ENCODE assay signal across 1 cellular context in the genomic region with DNA sequence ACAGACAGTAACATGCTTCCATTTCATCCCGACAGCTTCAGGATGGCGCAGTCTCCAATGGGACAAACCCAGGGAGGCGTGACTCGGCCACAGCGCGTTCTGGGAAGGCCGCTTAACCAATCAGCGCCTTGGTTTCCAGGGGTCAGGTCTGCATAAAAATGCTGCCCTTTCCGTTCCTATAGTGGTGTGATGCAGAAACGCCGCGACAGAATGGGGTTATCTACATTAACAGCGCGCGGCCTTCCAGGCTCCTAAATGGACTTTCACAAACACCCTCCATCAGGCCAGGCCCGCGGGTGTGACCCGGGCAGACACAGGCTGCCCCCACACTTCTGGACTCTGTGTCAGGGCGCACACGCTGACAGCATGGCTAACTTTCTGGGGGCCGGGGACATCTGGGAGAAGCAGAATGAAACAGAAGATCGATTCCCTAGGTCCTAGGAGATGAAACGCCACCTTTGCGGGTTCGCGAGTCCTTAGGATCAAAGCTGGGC.
TF ChIP-seq lines count a peak whose summit lies in the region.

No MANE protein-coding gene starts in this region.

TF ChIP-seq in HepG2, 621 proteins besides CTCF, POLR2A, EP300 and RAD21 (continued from another document and continues in another):
- TF ChIP-seq, protein P1, sequence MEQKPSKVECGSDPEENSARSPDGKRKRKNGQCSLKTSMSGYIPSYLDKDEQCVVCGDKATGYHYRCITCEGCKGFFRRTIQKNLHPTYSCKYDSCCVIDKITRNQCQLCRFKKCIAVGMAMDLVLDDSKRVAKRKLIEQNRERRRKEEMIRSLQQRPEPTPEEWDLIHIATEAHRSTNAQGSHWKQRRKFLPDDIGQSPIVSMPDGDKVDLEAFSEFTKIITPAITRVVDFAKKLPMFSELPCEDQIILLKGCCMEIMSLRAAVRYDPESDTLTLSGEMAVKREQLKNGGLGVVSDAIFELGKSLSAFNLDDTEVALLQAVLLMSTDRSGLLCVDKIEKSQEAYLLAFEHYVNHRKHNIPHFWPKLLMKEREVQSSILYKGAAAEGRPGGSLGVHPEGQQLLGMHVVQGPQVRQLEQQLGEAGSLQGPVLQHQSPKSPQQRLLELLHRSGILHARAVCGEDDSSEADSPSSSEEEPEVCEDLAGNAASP (CRISPR knock-in tag; IDR thresholded peaks at IDR 0.05; ENCODE audit: borderline replicate concordance): no peak
- TF ChIP-seq ZSCAN30 (CRISPR knock-in tag; IDR thresholded peaks at IDR 0.05) (no peak), ZNF20 (CRISPR knock-in tag; IDR thresholded peaks at IDR 0.05) (no peak), SP4 (CRISPR knock-in tag; IDR thresholded peaks at IDR 0.05) (no peak; the same call in 1 of the 2 replicates), ZNF33A (CRISPR knock-in tag; IDR thresholded peaks at IDR 0.05; ENCODE audit: borderline replicate concordance) (no peak), ZNF614 (CRISPR knock-in tag; IDR thresholded peaks at IDR 0.05; ENCODE audit: borderline replicate concordance) (no peak), NBN (conservative IDR thresholded peaks at IDR 0.05) (no peak), ZNF34 (CRISPR knock-in tag; IDR thresholded peaks at IDR 0.05; ENCODE audit: borderline replicate concordance) (no peak), ZBTB8A (CRISPR knock-in tag; IDR thresholded peaks at IDR 0.05; ENCODE audit: borderline replicate concordance, low read depth) (no peak), CHD2 (IDR thresholded peaks at IDR 0.05; ENCODE audit: low read depth, low read length) (no peak), TEAD2 (CRISPR knock-in tag; IDR thresholded peaks at IDR 0.05) (no peak), KMT2A (CRISPR knock-in tag; IDR thresholded peaks at IDR 0.05) (no peak; the same call in 1 of the 2 replicates), ZNF780A (CRISPR knock-in tag; IDR thresholded peaks at IDR 0.05) (no peak), ZNF225 (CRISPR knock-in tag; IDR thresholded peaks at IDR 0.05) (no peak), EHMT2 (IDR thresholded peaks at IDR 0.05; ENCODE audit: borderline replicate concordance, low read depth, low read length) (no peak), ZNF547 (CRISPR knock-in tag; IDR thresholded peaks at IDR 0.05) (no peak), SMARCE1 (IDR thresholded peaks at IDR 0.05; ENCODE audit: borderline replicate concordance) (no peak), KDM4B (CRISPR knock-in tag; IDR thresholded peaks at IDR 0.05) (no peak), MZF1 (CRISPR knock-in tag; IDR thresholded peaks at IDR 0.05; ENCODE audit: borderline replicate concordance) (no peak), ZNF3 (CRISPR knock-in tag; IDR thresholded peaks at IDR 0.05) (no peak), PHB2 (IDR thresholded peaks at IDR 0.05; ENCODE audit: partially characterized antibody) (no peak), ZSCAN25 (CRISPR knock-in tag; IDR thresholded peaks at IDR 0.05) (no peak), ZNF550 (CRISPR knock-in tag; IDR thresholded peaks at IDR 0.05; ENCODE audit: borderline replicate concordance) (peak; percentile 75; the same call in 1 of the 2 replicates), ZNF317 (CRISPR knock-in tag; IDR thresholded peaks at IDR 0.05) (no peak), ZNF101 (CRISPR knock-in tag; IDR thresholded peaks at IDR 0.05; ENCODE audit: borderline replicate concordance, low read depth) (no peak), ZMAT3 (CRISPR knock-in tag; conservative IDR thresholded peaks at IDR 0.05) (no peak), CEBPB (IDR thresholded peaks at IDR 0.05; ENCODE audit: borderline replicate concordance, low read depth, low read length) (no peak), ADNP (CRISPR knock-in tag; IDR thresholded peaks at IDR 0.05) (no peak), TBL1XR1 (IDR thresholded peaks at IDR 0.05; ENCODE audit: borderline replicate concordance, low read length, partially characterized antibody) (no peak), FOXP1 (IDR thresholded peaks at IDR 0.05) (no peak), FOXP1 (CRISPR knock-in tag; IDR thresholded peaks at IDR 0.05) (no peak), ZNF136 (CRISPR knock-in tag; IDR thresholded peaks at IDR 0.05; ENCODE audit: low read depth) (no peak), MATR3 (CRISPR knock-in tag; IDR thresholded peaks at IDR 0.05) (no peak), MBNL3 (CRISPR knock-in tag; conservative IDR thresholded peaks at IDR 0.05) (no peak), SALL2 (CRISPR knock-in tag; IDR thresholded peaks at IDR 0.05) (no peak), SIN3A (IDR thresholded peaks at IDR 0.05; ENCODE audit: borderline replicate concordance, low read depth, low read length) (0 out of 2 replicates have a peak, but pooled peaks have one; percentile 60), TARDBP (CRISPR knock-in tag; IDR thresholded peaks at IDR 0.05) (0 out of 2 replicates have a peak, but pooled peaks have one; percentile 3), ZNF768 (CRISPR knock-in tag; IDR thresholded peaks at IDR 0.05) (no peak), NR1H2 (CRISPR knock-in tag; IDR thresholded peaks at IDR 0.05; ENCODE audit: borderline replicate concordance, low read depth) (no peak), MEIS2 (CRISPR knock-in tag; IDR thresholded peaks at IDR 0.05) (no peak), ZNF230 (CRISPR knock-in tag; IDR thresholded peaks at IDR 0.05) (no peak), DNMT1 (CRISPR knock-in tag; IDR thresholded peaks at IDR 0.05) (no peak), RFX1 (IDR thresholded peaks at IDR 0.05) (no peak), ZNF569 (CRISPR knock-in tag; IDR thresholded peaks at IDR 0.05; ENCODE audit: borderline replicate concordance) (no peak), MED8 (CRISPR knock-in tag; IDR thresholded peaks at IDR 0.05; ENCODE audit: insufficient replicate concordance) (no peak), ELF4 (CRISPR knock-in tag; IDR thresholded peaks at IDR 0.05; ENCODE audit: borderline replicate concordance) (no peak)
- TF ChIP-seq, protein P2, sequence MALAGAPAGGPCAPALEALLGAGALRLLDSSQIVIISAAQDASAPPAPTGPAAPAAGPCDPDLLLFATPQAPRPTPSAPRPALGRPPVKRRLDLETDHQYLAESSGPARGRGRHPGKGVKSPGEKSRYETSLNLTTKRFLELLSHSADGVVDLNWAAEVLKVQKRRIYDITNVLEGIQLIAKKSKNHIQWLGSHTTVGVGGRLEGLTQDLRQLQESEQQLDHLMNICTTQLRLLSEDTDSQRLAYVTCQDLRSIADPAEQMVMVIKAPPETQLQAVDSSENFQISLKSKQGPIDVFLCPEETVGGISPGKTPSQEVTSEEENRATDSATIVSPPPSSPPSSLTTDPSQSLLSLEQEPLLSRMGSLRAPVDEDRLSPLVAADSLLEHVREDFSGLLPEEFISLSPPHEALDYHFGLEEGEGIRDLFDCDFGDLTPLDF (CRISPR knock-in tag; IDR thresholded peaks at IDR 0.05): no peak
- TF ChIP-seq, protein P3, sequence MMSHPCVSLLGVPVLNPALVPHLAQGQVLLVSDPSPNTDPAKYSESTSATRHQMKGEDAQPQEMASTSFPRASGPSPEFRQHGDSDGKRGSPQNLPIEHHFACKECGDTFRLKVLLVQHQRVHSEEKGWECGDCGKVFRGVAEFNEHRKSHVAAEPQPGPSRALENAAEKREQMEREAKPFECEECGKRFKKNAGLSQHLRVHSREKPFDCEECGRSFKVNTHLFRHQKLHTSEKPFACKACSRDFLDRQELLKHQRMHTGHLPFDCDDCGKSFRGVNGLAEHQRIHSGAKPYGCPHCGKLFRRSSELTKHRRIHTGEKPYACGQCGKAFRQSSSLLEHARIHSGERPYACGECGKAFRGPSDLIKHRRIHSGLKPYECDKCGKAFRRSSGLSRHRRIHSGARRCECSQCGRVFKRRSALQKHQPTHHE (CRISPR knock-in tag; IDR thresholded peaks at IDR 0.05; ENCODE audit: borderline replicate concordance): no peak
- TF ChIP-seq, protein P4, sequence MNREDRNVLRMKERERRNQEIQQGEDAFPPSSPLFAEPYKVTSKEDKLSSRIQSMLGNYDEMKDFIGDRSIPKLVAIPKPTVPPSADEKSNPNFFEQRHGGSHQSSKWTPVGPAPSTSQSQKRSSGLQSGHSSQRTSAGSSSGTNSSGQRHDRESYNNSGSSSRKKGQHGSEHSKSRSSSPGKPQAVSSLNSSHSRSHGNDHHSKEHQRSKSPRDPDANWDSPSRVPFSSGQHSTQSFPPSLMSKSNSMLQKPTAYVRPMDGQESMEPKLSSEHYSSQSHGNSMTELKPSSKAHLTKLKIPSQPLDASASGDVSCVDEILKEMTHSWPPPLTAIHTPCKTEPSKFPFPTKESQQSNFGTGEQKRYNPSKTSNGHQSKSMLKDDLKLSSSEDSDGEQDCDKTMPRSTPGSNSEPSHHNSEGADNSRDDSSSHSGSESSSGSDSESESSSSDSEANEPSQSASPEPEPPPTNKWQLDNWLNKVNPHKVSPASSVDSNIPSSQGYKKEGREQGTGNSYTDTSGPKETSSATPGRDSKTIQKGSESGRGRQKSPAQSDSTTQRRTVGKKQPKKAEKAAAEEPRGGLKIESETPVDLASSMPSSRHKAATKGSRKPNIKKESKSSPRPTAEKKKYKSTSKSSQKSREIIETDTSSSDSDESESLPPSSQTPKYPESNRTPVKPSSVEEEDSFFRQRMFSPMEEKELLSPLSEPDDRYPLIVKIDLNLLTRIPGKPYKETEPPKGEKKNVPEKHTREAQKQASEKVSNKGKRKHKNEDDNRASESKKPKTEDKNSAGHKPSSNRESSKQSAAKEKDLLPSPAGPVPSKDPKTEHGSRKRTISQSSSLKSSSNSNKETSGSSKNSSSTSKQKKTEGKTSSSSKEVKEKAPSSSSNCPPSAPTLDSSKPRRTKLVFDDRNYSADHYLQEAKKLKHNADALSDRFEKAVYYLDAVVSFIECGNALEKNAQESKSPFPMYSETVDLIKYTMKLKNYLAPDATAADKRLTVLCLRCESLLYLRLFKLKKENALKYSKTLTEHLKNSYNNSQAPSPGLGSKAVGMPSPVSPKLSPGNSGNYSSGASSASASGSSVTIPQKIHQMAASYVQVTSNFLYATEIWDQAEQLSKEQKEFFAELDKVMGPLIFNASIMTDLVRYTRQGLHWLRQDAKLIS (CRISPR knock-in tag; IDR thresholded peaks at IDR 0.05): no peak
- TF ChIP-seq, protein P5, sequence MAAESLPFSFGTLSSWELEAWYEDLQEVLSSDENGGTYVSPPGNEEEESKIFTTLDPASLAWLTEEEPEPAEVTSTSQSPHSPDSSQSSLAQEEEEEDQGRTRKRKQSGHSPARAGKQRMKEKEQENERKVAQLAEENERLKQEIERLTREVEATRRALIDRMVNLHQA (CRISPR knock-in tag; IDR thresholded peaks at IDR 0.05): 0 out of 2 replicates have a peak, but pooled peaks have one; percentile 15
- TF ChIP-seq, protein P6, sequence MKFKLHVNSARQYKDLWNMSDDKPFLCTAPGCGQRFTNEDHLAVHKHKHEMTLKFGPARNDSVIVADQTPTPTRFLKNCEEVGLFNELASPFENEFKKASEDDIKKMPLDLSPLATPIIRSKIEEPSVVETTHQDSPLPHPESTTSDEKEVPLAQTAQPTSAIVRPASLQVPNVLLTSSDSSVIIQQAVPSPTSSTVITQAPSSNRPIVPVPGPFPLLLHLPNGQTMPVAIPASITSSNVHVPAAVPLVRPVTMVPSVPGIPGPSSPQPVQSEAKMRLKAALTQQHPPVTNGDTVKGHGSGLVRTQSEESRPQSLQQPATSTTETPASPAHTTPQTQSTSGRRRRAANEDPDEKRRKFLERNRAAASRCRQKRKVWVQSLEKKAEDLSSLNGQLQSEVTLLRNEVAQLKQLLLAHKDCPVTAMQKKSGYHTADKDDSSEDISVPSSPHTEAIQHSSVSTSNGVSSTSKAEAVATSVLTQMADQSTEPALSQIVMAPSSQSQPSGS (CRISPR knock-in tag; IDR thresholded peaks at IDR 0.05): no peak
- TF ChIP-seq, protein P7, sequence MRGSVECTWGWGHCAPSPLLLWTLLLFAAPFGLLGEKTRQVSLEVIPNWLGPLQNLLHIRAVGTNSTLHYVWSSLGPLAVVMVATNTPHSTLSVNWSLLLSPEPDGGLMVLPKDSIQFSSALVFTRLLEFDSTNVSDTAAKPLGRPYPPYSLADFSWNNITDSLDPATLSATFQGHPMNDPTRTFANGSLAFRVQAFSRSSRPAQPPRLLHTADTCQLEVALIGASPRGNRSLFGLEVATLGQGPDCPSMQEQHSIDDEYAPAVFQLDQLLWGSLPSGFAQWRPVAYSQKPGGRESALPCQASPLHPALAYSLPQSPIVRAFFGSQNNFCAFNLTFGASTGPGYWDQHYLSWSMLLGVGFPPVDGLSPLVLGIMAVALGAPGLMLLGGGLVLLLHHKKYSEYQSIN (CRISPR knock-in tag; IDR thresholded peaks at IDR 0.05; ENCODE audit: borderline replicate concordance): no peak
- TF ChIP-seq, protein P8, sequence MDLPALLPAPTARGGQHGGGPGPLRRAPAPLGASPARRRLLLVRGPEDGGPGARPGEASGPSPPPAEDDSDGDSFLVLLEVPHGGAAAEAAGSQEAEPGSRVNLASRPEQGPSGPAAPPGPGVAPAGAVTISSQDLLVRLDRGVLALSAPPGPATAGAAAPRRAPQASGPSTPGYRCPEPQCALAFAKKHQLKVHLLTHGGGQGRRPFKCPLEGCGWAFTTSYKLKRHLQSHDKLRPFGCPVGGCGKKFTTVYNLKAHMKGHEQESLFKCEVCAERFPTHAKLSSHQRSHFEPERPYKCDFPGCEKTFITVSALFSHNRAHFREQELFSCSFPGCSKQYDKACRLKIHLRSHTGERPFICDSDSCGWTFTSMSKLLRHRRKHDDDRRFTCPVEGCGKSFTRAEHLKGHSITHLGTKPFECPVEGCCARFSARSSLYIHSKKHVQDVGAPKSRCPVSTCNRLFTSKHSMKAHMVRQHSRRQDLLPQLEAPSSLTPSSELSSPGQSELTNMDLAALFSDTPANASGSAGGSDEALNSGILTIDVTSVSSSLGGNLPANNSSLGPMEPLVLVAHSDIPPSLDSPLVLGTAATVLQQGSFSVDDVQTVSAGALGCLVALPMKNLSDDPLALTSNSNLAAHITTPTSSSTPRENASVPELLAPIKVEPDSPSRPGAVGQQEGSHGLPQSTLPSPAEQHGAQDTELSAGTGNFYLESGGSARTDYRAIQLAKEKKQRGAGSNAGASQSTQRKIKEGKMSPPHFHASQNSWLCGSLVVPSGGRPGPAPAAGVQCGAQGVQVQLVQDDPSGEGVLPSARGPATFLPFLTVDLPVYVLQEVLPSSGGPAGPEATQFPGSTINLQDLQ (CRISPR knock-in tag; IDR thresholded peaks at IDR 0.05): no peak
- TF ChIP-seq, protein P9, sequence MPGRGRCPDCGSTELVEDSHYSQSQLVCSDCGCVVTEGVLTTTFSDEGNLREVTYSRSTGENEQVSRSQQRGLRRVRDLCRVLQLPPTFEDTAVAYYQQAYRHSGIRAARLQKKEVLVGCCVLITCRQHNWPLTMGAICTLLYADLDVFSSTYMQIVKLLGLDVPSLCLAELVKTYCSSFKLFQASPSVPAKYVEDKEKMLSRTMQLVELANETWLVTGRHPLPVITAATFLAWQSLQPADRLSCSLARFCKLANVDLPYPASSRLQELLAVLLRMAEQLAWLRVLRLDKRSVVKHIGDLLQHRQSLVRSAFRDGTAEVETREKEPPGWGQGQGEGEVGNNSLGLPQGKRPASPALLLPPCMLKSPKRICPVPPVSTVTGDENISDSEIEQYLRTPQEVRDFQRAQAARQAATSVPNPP (CRISPR knock-in tag; IDR thresholded peaks at IDR 0.05): no peak
- TF ChIP-seq, protein P10, sequence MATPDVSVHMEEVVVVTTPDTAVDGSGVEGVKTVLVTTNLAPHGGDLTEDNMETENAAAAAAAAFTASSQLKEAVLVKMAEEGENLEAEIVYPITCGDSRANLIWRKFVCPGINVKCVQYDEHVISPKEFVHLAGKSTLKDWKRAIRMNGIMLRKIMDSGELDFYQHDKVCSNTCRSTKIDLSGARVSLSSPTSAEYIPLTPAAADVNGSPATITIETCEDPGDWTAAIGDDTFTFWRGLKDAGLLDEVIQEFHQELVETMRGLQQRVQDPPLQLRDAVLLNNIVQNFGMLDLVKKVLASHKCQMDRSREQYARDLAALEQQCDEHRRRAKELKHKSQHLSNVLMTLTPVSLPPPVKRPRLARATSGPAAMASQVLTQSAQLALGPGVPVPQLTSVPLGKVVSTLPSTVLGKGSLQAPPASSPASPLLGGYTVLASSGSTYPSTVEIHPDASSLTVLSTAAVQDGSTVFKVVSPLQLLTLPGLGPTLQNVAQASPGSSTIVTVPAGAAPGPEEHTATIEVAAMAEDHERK (CRISPR knock-in tag; IDR thresholded peaks at IDR 0.05; ENCODE audit: low read depth): no peak
